In genomic region chrX:49165901-49166881, GRCh38 we compare ENCODE assay signal across 7 cellular contexts. TPM values are rescaled to one million over a fixed set of nuclear protein-coding genes. Genes with fewer than 3 reads are reported as not detected.
DNase-seq lines count a peak whose midpoint lies in the region; ATAC-seq and TF ChIP-seq lines count a peak whose summit lies in the region.

No MANE protein-coding gene starts in this region.

- no peaks in the 10 kb centered on the region for H3K36me3 ChIP-seq in Karpas-422 (ENCODE audit: insufficient read depth, low read length)
- no peaks in the 10 kb centered on the region for H3K36me3 ChIP-seq in left ventricle myocardium inferior

- ATAC-seq in GM19351 (IDR thresholded peaks at IDR 0.05; ENCODE audit: unreplicated experiment), result no peak

- H3K4me1 ChIP-seq in Karpas-422 (ENCODE audit: low read length) (peaks cover 25% of the 10 kb centered on the region), left ventricle myocardium inferior (peaks cover 24% of the 10 kb centered on the region)

- H3K9me2 ChIP-seq in Karpas-422 (replicated peaks; ENCODE audit: insufficient read depth, low read length), result no peaks in the 10 kb centered on the region

- peak overlapping the region; percentile 70 for H3K4me2 ChIP-seq in Karpas-422 (ENCODE audit: low read depth, low read length, poor library complexity, severe bottlenecking)

- no peaks in the 10 kb centered on the region for H4K20me1 ChIP-seq in Karpas-422 (ENCODE audit: insufficient read depth, low read depth, low read length)

- H2AFZ ChIP-seq in Karpas-422 (ENCODE audit: low read length), result peak overlapping the region; percentile 67; the same call in 1 of the 2 replicates

- peak; percentile 46 for TF ChIP-seq CTCF in left ventricle myocardium inferior (IDR thresholded peaks at IDR 0.05; ENCODE audit: borderline replicate concordance)

- intact Hi-C loops in left ventricle myocardium inferior (cut with micrococcal nuclease), result no loop called here

- H3K27ac ChIP-seq in Karpas-422 (ENCODE audit: low read length), result no peak overlapping the region
- peak overlapping the region; percentile 95 for H3K27ac ChIP-seq in left ventricle myocardium inferior (replicated peaks)

- H3K9ac ChIP-seq in Karpas-422 (ENCODE audit: low read length), result peak overlapping the region; percentile 62

- no peaks in the 10 kb centered on the region for H3K27me3 ChIP-seq in Karpas-422 (ENCODE audit: low read length)
- no peaks in the 10 kb centered on the region for H3K27me3 ChIP-seq in left ventricle myocardium inferior (ENCODE audit: low read depth)

- H3K9me3 ChIP-seq in Karpas-422 (ENCODE audit: low read length), result no peaks in the 10 kb centered on the region; the same call in 1 of the 2 replicates
- H3K9me3 ChIP-seq in left ventricle myocardium inferior (replicated peaks), result no peaks in the 10 kb centered on the region

- DNase-seq in Karpas-422 (peak; percentile 87), SW480 (ENCODE audit: low spot score) (peak; percentile 95), amniotic epithelial cell (ENCODE audit: low read depth) (peak; percentile 70), left ventricle myocardium inferior (peak; percentile 80), putamen (ENCODE audit: low spot score) (peak; percentile 46)

- H3K79me2 ChIP-seq in Karpas-422 (ENCODE audit: low read length), result no peaks in the 10 kb centered on the region

- H3K4me3 ChIP-seq in Karpas-422 (ENCODE audit: low read length) (peak overlapping the region; percentile 62), left ventricle myocardium inferior (peak overlapping the region; percentile 65)

- TF ChIP-seq POLR2A in GM19193 (IDR thresholded peaks at IDR 0.05; ENCODE audit: extremely low read depth, insufficient read depth, insufficient read length), result peak; percentile 38

RNA-seq across cellular contexts. Expression of gene MAGIX, which starts 3.6 kb away (rescaled TPM):
- total RNA-seq in Karpas-422 (2014; rRNA removed; shearing (Covaris generic); ENCODE audit: low replicate concordance), result 1.7 TPM in 1 of 2 replicates, not detected in the other
- 2.4 TPM for total RNA-seq in left ventricle myocardium inferior

RNA-seq across cellular contexts. Expression of gene PLP2, which starts 5.5 kb away (rescaled TPM):
- 11.0 and 37.0 TPM in 2 replicates for total RNA-seq in Karpas-422 (2014; rRNA removed; shearing (Covaris generic); ENCODE audit: low replicate concordance)
- 42.1 TPM for total RNA-seq in left ventricle myocardium inferior

RNA-seq across cellular contexts. Expression of gene PRICKLE3, which starts 20.0 kb away (rescaled TPM):
- total RNA-seq in Karpas-422 (2014; rRNA removed; shearing (Covaris generic); ENCODE audit: low replicate concordance), result 4.0 and 15.5 TPM in 2 replicates
- 9.7 TPM for total RNA-seq in left ventricle myocardium inferior

RNA-seq across cellular contexts. Expression of gene SYP, which starts 33.8 kb away (rescaled TPM):
- total RNA-seq in Karpas-422 (2014; rRNA removed; shearing (Covaris generic); ENCODE audit: low replicate concordance), result 0.86 and 1.2 TPM in 2 replicates
- total RNA-seq in left ventricle myocardium inferior, result 1.6 TPM

RNA-seq across cellular contexts. Expression of gene GPKOW, which starts 42.7 kb away (rescaled TPM):
- 8.2 and 20.7 TPM in 2 replicates for total RNA-seq in Karpas-422 (2014; rRNA removed; shearing (Covaris generic); ENCODE audit: low replicate concordance)
- total RNA-seq in left ventricle myocardium inferior, result 18.1 TPM
